22 cellular contexts compared by ENCODE assay signal in the genomic region with DNA sequence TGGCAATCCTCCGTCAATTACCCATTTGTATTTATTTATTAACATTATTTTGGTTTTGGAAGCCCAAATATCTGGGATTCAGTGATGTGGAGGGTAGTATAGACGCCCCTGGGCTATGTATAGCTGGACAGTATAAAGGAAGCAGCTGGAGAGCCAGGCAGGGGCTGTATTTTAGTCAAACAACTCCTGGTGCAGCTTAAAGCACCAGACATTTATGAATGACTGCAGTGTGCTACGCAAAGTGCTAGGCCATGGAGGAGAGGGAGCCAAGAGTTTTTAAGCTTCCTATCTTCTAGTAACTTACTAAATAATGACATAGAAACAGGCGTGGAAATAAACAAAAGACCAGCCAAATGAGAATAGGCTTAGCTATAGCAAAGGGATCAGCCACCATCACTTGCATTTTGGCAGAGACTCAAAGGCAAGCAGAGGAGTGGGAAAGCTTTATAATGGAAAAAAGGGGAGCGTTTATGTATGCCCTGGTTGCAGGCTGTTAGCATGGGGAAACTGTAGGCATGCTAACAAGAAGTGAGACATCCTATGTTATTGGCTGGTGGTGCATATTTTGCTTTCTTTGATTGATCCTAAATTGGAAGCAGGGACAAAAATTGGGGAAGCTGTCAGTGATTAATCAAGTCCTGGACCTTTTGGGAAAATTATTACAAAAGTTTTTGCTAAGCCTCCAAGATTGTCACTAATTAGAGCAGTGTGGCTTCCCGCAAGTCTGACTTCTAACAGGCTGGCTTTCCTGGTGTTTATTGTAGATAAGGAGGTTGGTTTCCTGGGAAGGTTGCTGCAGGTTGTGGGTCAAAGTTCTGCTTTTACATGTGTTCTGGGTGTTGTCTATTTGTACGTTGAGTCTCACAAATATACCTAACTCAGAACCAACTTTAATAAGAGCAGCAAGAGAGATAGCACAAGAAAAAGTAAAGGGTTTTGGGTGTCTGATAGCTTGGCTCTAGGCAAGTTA. TPM values are rescaled to one million over a fixed set of nuclear protein-coding genes. Genes with fewer than 3 reads are reported as not detected.
A peak's percentile ranks its signal among the peaks of the same experiment; 100 is the strongest.
DNase-seq lines count a peak whose midpoint lies in the region; ATAC-seq and TF ChIP-seq lines count a peak whose summit lies in the region.
"Had no signal": no experiment of that assay in that cellular context is flagged by ENCODE, and none has a peak within 500 bp of the region (broad histone marks: within the 10 kb centered on the region; RNA-seq: fewer than 3 reads in every experiment).

No MANE protein-coding gene starts in this region.

- H3K9ac ChIP-seq in subcutaneous abdominal adipose tissue (ENCODE audit: low read length in 5 of 5), result no peak overlapping the region
- H3K9ac ChIP-seq: BLaER1 treated with 17β-estradiol and CSF1 and Interleukin-3, amounts not matched to agents 10 nM and 100 nM; KMS-11 had no signal

- H3K27ac ChIP-seq in right lobe of liver (peak overlapping the region; percentile 59 to 73 (median 63)), subcutaneous abdominal adipose tissue (ENCODE audit: low read depth, low read length) (peak overlapping the region; percentile 14)
- H3K27ac ChIP-seq: BLaER1 treated with 17β-estradiol and CSF1 and Interleukin-3, amounts not matched to agents 10 nM and 100 nM; KMS-11; prostate gland; uterus; VCaP had no signal

- H3K36me3 ChIP-seq in right lobe of liver (no peaks in the 10 kb centered on the region), subcutaneous abdominal adipose tissue (ENCODE audit: control insufficient read depth in 5 of 5, insufficient read depth in 5 of 5, low read length in 5 of 5) (no peaks in the 10 kb centered on the region)
- H3K36me3 ChIP-seq: BLaER1 treated with 17β-estradiol and CSF1 and Interleukin-3, amounts not matched to agents 10 nM and 100 nM; esophagus muscularis mucosa; prostate gland; uterus had no signal

- H3K4me3 ChIP-seq in right lobe of liver (peak overlapping the region in 1 of 3 donors; percentile 15), subcutaneous abdominal adipose tissue (ENCODE audit: low read depth in 1 of 5, low read length in 5 of 5) (no peak overlapping the region)
- H3K4me3 ChIP-seq: BLaER1 treated with 17β-estradiol and CSF1 and Interleukin-3, amounts not matched to agents 10 nM and 100 nM; esophagus muscularis mucosa; lung; prostate gland; uterus had no signal

- 27% methylated on average over 7 of the region's 7 CpGs for WGBS in right lobe of liver (ENCODE audit: insufficient coverage, low coverage, low lambda C conversion rate, missing lambda C conversion rate)

- peak; percentile 36 for ATAC-seq in Right ventricle myocardium superior (ENCODE audit: poor library complexity)
- ATAC-seq in Right ventricle myocardium inferior, result no peak
- peak; percentile 88 to 98 (median 93) for ATAC-seq in right lobe of liver
- ATAC-seq in HG03108 (IDR thresholded peaks at IDR 0.05; ENCODE audit: unreplicated experiment), result no peak

- peaks cover 0 to 20% (median 5%) of the 10 kb centered on the region in 4 donors for H3K4me1 ChIP-seq in right lobe of liver
- peaks cover 0 to 11% (median 2%) of the 10 kb centered on the region in 5 donors for H3K4me1 ChIP-seq in subcutaneous abdominal adipose tissue (ENCODE audit: control insufficient read depth in 5 of 5, insufficient read depth in 5 of 5, low read length in 5 of 5)
- H3K4me1 ChIP-seq: BLaER1 treated with 17β-estradiol and CSF1 and Interleukin-3, amounts not matched to agents 10 nM and 100 nM; esophagus muscularis mucosa; prostate gland; uterus had no signal

- DNase-seq in Right ventricle myocardium superior, result no peak
- no peak for DNase-seq in Right ventricle myocardium inferior (ENCODE audit: missing footprints)
- DNase-seq in right lobe of liver, result peak in 2 of 3 donors; percentile 33 to 64
- DNase-seq in NCI-H345 (lab: John Stamatoyannopoulos, UW), result no peak
- DNase-seq in Ammon's horn (ENCODE audit: low spot score), result no peak
- DNase-seq: activated CD4-positive, alpha-beta T cell treated with anti-CD3 and anti-CD28 coated beads, Interleukin-2, amount 50 U/mL, for 4 hours; central memory CD4-positive, alpha-beta T cell; NCI-H187 treated with DMSO at 0.1 percent for 48 hours; NCI-H446 treated with DMSO at 0.1 percent for 48 hours; nephron progenitor cell; stimulated activated CD4-positive, alpha-beta T cell treated with anti-CD3 and anti-CD28 coated beads, Interleukin-12 subunit alpha, Interleukin-12 subunit beta, amount 100 ng/mL, for 4 hours; stimulated activated CD8-positive, alpha-beta memory T cell treated with anti-CD3 and anti-CD28 coated beads, Interleukin-4, amount 100 ng/mL, for 48 hours; uterus had no signal

- peak overlapping the region in 2 of 5 experiments; percentile 0 to 25 for H3K4me3 Mint-ChIP-seq in brain
- H3K4me3 Mint-ChIP-seq: nephron progenitor cell had no signal

- TF ChIP-seq CTCF in brain (conservative IDR thresholded peaks at IDR 0.05), result no peak
- no peak for TF ChIP-seq CTCF in right lobe of liver (IDR thresholded peaks at IDR 0.05)

- no peaks in the 10 kb centered on the region for H3K27me3 ChIP-seq in right lobe of liver
- no peaks in the 10 kb centered on the region for H3K27me3 ChIP-seq in subcutaneous abdominal adipose tissue (ENCODE audit: control insufficient read depth in 5 of 5, insufficient read depth in 4 of 5, low read length in 5 of 5)
- H3K27me3 ChIP-seq: BLaER1 treated with 17β-estradiol and CSF1 and Interleukin-3, amounts not matched to agents 10 nM and 100 nM; esophagus muscularis mucosa; uterus had no signal

- no peaks in the 10 kb centered on the region for H3K27me3 Mint-ChIP-seq in brain

- peaks cover 5% of the 10 kb centered on the region for H3K36me3 Mint-ChIP-seq in brain

- intact Hi-C loops in Right ventricle myocardium superior (cut with DNase I), result no loop called here
- intact Hi-C loops in Right ventricle myocardium inferior (cut with DNase I), result no loop called here
- intact Hi-C loops in right lobe of liver (cut with DNase I), result no loop called here

- peak overlapping the region in 4 of 5 experiments; percentile 23 to 75 (median 66) for H3K27ac Mint-ChIP-seq in brain
- H3K27ac Mint-ChIP-seq: nephron progenitor cell had no signal

- H3K4me1 Mint-ChIP-seq in brain, result peaks cover 21% of the 10 kb centered on the region
- H3K4me1 Mint-ChIP-seq: nephron progenitor cell had no signal

- H3K9me3 ChIP-seq in right lobe of liver (no peaks in the 10 kb centered on the region), subcutaneous abdominal adipose tissue (ENCODE audit: control insufficient read depth in 5 of 5, low read length in 5 of 5) (no peaks in the 10 kb centered on the region)
- H3K9me3 ChIP-seq: BLaER1 treated with 17β-estradiol and CSF1 and Interleukin-3, amounts not matched to agents 10 nM and 100 nM; esophagus muscularis mucosa; prostate gland; uterus had no signal

- no peak for TF ChIP-seq POLR2A in right lobe of liver (IDR thresholded peaks at IDR 0.05)

- no peaks in the 10 kb centered on the region for H3K9me3 Mint-ChIP-seq in brain
- H3K9me3 Mint-ChIP-seq: nephron progenitor cell had no signal

RNA-seq across cellular contexts. Expression of a gene that starts 46.6 kb away (rescaled TPM):
- total RNA-seq in Right ventricle myocardium superior, result 0.83 TPM
- 0.92 TPM for total RNA-seq in Right ventricle myocardium inferior
- polyA plus RNA-seq in brain (ENCODE audit: insufficient read depth, low read depth, low replicate concordance), result 17.1 TPM
- 1 to 10 TPM in 3 of 6 experiments, under 1 TPM in 3; 0.18 to 2.6 (median 0.99) TPM for total RNA-seq in right lobe of liver

Comparison
In these comparisons a context has a peak if more than half of its experiments do, and no peak if none do; other contexts are left out.
1. ATAC-seq: peak in Right ventricle myocardium superior (single experiment) and right lobe of liver (4 of 4); none in Right ventricle myocardium inferior (single experiment) and HG03108 (single experiment).
2. DNase-seq: peak in right lobe of liver (2 of 3); none in Right ventricle myocardium superior (single experiment), Right ventricle myocardium inferior (single experiment), NCI-H345 (single experiment) and Ammon's horn (single experiment).